In genomic region chr9:111975709-111976108, GRCh38 we compare ENCODE assay signal across 10 cellular contexts.
A peak's percentile ranks its signal among the peaks of the same experiment; 100 is the strongest.
DNase-seq lines count a peak whose midpoint lies in the region; ATAC-seq and TF ChIP-seq lines count a peak whose summit lies in the region.
"Had no signal": no experiment of that assay in that cellular context is flagged by ENCODE, and none has a peak within 500 bp of the region (broad histone marks: within the 10 kb centered on the region; RNA-seq: fewer than 3 reads in every experiment).

No MANE protein-coding gene starts in this region.

- H3K9me2 ChIP-seq in PC-3 (replicated peaks; ENCODE audit: low read length): no peaks in the 10 kb centered on the region
- no peaks in the 10 kb centered on the region for H3K9me2 ChIP-seq in hepatocyte (replicated peaks; ENCODE audit: insufficient read depth)

- H3K4me1 ChIP-seq in Caco-2 (peaks cover 47% of the 10 kb centered on the region), PC-3 (ENCODE audit: insufficient read depth, low read length) (peaks cover 10% of the 10 kb centered on the region), hepatocyte (ENCODE audit: insufficient read depth) (peaks cover 27% of the 10 kb centered on the region)

- H3K4me1 Mint-ChIP-seq in Caco-2 (ENCODE audit: low read depth, unreplicated experiment): peaks cover 31% of the 10 kb centered on the region

- H3K27ac ChIP-seq in PC-3 (ENCODE audit: low read length) (no peak overlapping the region), hepatocyte (peak overlapping the region; percentile 97)
- H3K27ac ChIP-seq: SK-N-MC had no signal

- H3F3A ChIP-seq in PC-3 (ENCODE audit: low read length, unreplicated experiment): no peaks in the 10 kb centered on the region

- H3K9me3 Mint-ChIP-seq in Caco-2 (ENCODE audit: unreplicated experiment): no peaks in the 10 kb centered on the region

- CTCF ChIA-PET in Caco-2 (lab: Charles Lee) (interaction anchor here (1.1 kb wide), 1 partner anchor 94 kb away, joined by 3 read pairs; no protein-coding TSS in a partner anchor), PC-3 (lab: Charles Lee) (no interaction called here)

- DNase-seq in Caco-2: peak; percentile 45 to 64
- DNase-seq in H7: peak; percentile 48
- DNase-seq in PC-3: peak; percentile 21
- peak; percentile 45 for DNase-seq in hepatocyte (ENCODE audit: low spot score)
- no peak for DNase-seq in MG63
- DNase-seq in NCI-H446 treated with DMSO at 0.1 percent for 48 hours (lab: John Stamatoyannopoulos, UW): no peak

- no peak overlapping the region for H3K4me3 ChIP-seq in Caco-2 (ENCODE audit: low read depth, low read length)
- no peak overlapping the region for H3K4me3 ChIP-seq in H7 (ENCODE audit: insufficient read depth, low read depth, low read length)
- H3K4me3 ChIP-seq in PC-3 (ENCODE audit: low read length): no peak overlapping the region
- no peak overlapping the region for H3K4me3 ChIP-seq in hepatocyte
- H3K4me3 ChIP-seq in MG63: no peak overlapping the region
- H3K4me3 ChIP-seq: SK-N-MC had no signal

- no peaks in the 10 kb centered on the region for H3K27me3 Mint-ChIP-seq in Caco-2 (ENCODE audit: insufficient read depth, unreplicated experiment)

- H3K4me3 Mint-ChIP-seq in Caco-2 (ENCODE audit: unreplicated experiment): no peak overlapping the region

- H3K79me2 ChIP-seq in PC-3 (ENCODE audit: low read length) (no peaks in the 10 kb centered on the region), hepatocyte (no peaks in the 10 kb centered on the region)

- no TSS peak for BruUV-seq in Caco-2 (replicated peaks; lab: Mats Ljungman, UMichigan)
- BruUV-seq in PC-3 (replicated peaks; lab: Mats Ljungman, UMichigan): no TSS peak

- H4K20me1 ChIP-seq in PC-3 (ENCODE audit: low read length) (no peaks in the 10 kb centered on the region), hepatocyte (ENCODE audit: insufficient read depth, poor library complexity, severe bottlenecking) (no peaks in the 10 kb centered on the region)

- H2AFZ ChIP-seq in PC-3 (ENCODE audit: low read length): no peak overlapping the region
- no peak overlapping the region for H2AFZ ChIP-seq in hepatocyte

- 69% methylated on average over 5 of the region's 5 CpGs for WGBS in hepatocyte (ENCODE audit: low lambda C conversion rate, missing lambda C conversion rate)

- no peak overlapping the region for H3K27ac Mint-ChIP-seq in Caco-2 (ENCODE audit: unreplicated experiment)
- H3K27ac Mint-ChIP-seq: progenitor cell of endocrine pancreas had no signal

- H3K9me3 ChIP-seq in Caco-2: no peaks in the 10 kb centered on the region
- no peaks in the 10 kb centered on the region for H3K9me3 ChIP-seq in PC-3 (ENCODE audit: low read length)
- H3K9me3 ChIP-seq in hepatocyte (ENCODE audit: low read depth): no peaks in the 10 kb centered on the region
- no peaks in the 10 kb centered on the region for H3K9me3 ChIP-seq in MG63

- POLR2A ChIA-PET in Caco-2 (lab: Charles Lee) (no interaction called here), PC-3 (lab: Charles Lee; ENCODE audit: unreplicated experiment) (no interaction called here)

- no peak overlapping the region for H3K4me2 ChIP-seq in PC-3 (ENCODE audit: low read length)
- H3K4me2 ChIP-seq in hepatocyte: no peak overlapping the region

- no peaks in the 10 kb centered on the region for H3K36me3 Mint-ChIP-seq in Caco-2 (ENCODE audit: insufficient read depth, unreplicated experiment)

- H3K36me3 ChIP-seq in Caco-2 (ENCODE audit: control insufficient read depth, insufficient read depth, low read length) (no peaks in the 10 kb centered on the region), H7 (replicated peaks; ENCODE audit: control insufficient read depth, insufficient read depth, low read length) (no peaks in the 10 kb centered on the region), PC-3 (ENCODE audit: low read depth, low read length) (no peaks in the 10 kb centered on the region), hepatocyte (replicated peaks; ENCODE audit: insufficient read depth, low read depth) (no peaks in the 10 kb centered on the region), MG63 (no peaks in the 10 kb centered on the region)

- no peaks in the 10 kb centered on the region for H3K27me3 ChIP-seq in Caco-2 (replicated peaks; ENCODE audit: control insufficient read depth, insufficient read depth, low read length)
- no peaks in the 10 kb centered on the region for H3K27me3 ChIP-seq in H7 (ENCODE audit: control insufficient read depth, insufficient read depth, low read length)
- H3K27me3 ChIP-seq in PC-3 (ENCODE audit: low read length): no peaks in the 10 kb centered on the region
- H3K27me3 ChIP-seq in hepatocyte: no peaks in the 10 kb centered on the region
- H3K27me3 ChIP-seq in MG63: no peaks in the 10 kb centered on the region

- TF ChIP-seq CTCF in Caco-2 (IDR thresholded peaks at IDR 0.05; ENCODE audit: insufficient read depth in 1 of 2, low read depth in 1 of 2, low read length in 1 of 2, severe bottlenecking in 1 of 2, unreplicated experiment in 1 of 2): peak in 1 of 2 experiments; percentile 21
- peak; percentile 21; the same call in 1 of the 2 replicates for TF ChIP-seq CTCF in PC-3 (conservative IDR thresholded peaks at IDR 0.05; ENCODE audit: low read depth, low read length)
- peak; percentile 25 for TF ChIP-seq CTCF in hepatocyte (IDR thresholded peaks at IDR 0.05; ENCODE audit: poor library complexity)

- ATAC-seq in PC-3: no peak; the same call in 1 of the 2 replicates
- ATAC-seq in GM21619 (IDR thresholded peaks at IDR 0.05; ENCODE audit: unreplicated experiment): no peak
- ATAC-seq in HG03432 (IDR thresholded peaks at IDR 0.05; ENCODE audit: unreplicated experiment): no peak

- H3K9ac ChIP-seq in PC-3 (ENCODE audit: low read length): no peak overlapping the region

- intact Hi-C loops in Caco-2 (cut with micrococcal nuclease; ENCODE audit: unreplicated experiment): loop anchor here (1.0 to 2.0 kb wide), 3 partner anchors 99 to 215 kb away; no protein-coding TSS in a partner anchor
- intact Hi-C loops in PC-3 (cut with micrococcal nuclease): no loop called here

Comparison
In these comparisons a context has a peak if more than half of its experiments do, and no peak if none do; other contexts are left out.
1. DNase-seq: peak in Caco-2 (2 of 2), H7 (single experiment), PC-3 (single experiment) and hepatocyte (single experiment); none in MG63 (single experiment) and NCI-H446 treated with DMSO at 0.1 percent for 48 hours (single experiment).